Comparison of ENCODE assay signal across 8 cellular contexts in the genomic region with DNA sequence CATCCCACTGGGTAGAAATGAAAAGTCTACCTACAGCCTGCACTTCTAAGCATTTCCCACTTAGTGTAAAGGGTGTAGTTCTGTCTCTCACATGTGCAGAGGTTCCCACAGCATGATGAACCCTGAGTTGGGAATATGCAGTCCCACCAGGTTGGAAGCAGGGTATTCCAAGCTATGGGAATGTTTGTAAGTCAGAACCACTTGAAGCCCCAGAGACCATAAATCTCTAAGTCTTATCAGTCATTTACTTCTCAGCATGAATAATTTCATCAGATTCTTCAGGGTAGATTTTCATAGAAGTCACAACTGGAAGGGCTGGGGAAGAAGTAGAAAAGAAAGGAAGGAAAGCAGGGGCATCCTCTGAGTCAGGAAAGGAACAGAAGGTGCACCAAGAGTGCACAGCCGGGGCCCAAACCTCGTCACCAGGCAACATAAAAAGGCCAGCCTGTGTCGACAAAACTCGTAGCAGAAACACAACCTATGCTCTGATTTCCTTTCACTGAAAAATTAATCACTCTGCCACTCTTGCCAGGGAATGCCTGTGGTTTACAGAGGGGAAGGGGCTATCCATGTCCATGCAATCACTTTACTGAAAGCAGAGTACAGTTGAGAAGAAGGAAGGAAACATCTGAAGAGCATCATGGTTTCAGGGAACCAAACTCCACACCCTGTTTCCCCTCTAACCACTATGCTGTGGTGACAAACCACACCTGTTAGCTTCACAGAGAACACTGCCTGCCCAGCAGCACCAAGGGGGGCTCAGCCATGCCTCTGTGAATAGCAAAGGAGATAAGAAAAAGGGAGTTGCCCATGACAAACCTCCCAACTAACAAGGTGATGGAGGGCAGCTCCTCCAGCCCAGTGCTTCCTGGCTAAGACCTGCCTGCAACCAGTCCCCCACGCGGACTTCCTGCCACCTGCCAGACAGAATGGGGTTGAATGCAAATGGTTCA. TPM values are rescaled to one million over a fixed set of nuclear protein-coding genes. Genes with fewer than 3 reads are reported as not detected.
A peak's percentile ranks its signal among the peaks of the same experiment; 100 is the strongest.
DNase-seq lines count a peak whose midpoint lies in the region; ATAC-seq and TF ChIP-seq lines count a peak whose summit lies in the region.

No MANE protein-coding gene starts in this region.

- H3K79me2 ChIP-seq in Karpas-422 (ENCODE audit: low read length): no peaks in the 10 kb centered on the region

- peak; percentile 87 for ATAC-seq in HG03442 (IDR thresholded peaks at IDR 0.05; ENCODE audit: unreplicated experiment)

- H3K9me3 ChIP-seq in esophagus squamous epithelium (no peaks in the 10 kb centered on the region), Karpas-422 (ENCODE audit: low read length) (no peaks in the 10 kb centered on the region)

- TF ChIP-seq CTCF in esophagus squamous epithelium (IDR thresholded peaks at IDR 0.05): no peak

- peak overlapping the region in 3 of 4 donors; percentile 67 to 76 (median 74) for H3K27ac ChIP-seq in esophagus squamous epithelium
- no peak overlapping the region for H3K27ac ChIP-seq in Karpas-422 (ENCODE audit: low read length)

- H3K9me2 ChIP-seq in Karpas-422 (replicated peaks; ENCODE audit: insufficient read depth, low read length): no peaks in the 10 kb centered on the region

- TF ChIP-seq POLR2A in esophagus squamous epithelium (IDR thresholded peaks at IDR 0.05): no peak

- no peaks in the 10 kb centered on the region for H3K27me3 ChIP-seq in esophagus squamous epithelium
- no peaks in the 10 kb centered on the region for H3K27me3 ChIP-seq in Karpas-422 (ENCODE audit: low read length)

- no peaks in the 10 kb centered on the region for H3K36me3 ChIP-seq in esophagus squamous epithelium
- H3K36me3 ChIP-seq in Karpas-422 (ENCODE audit: insufficient read depth, low read length): no peaks in the 10 kb centered on the region

- 41 to 43% methylated on average over 4 to 6 of the region's 6 CpGs for WGBS in esophagus squamous epithelium, 2 donors

- H3K9ac ChIP-seq in Karpas-422 (ENCODE audit: low read length): no peak overlapping the region

- peak; percentile 34 to 50 (median 37) for DNase-seq in stimulated activated CD4-positive, alpha-beta T cell treated with anti-CD3 and anti-CD28 coated beads, Interleukin-12 subunit alpha, Interleukin-12 subunit beta, amount 100 ng/mL, for 48 hours (ENCODE audit: low read depth in 2 of 3, low spot score in 1 of 3)
- DNase-seq in stimulated activated CD4-positive, alpha-beta T cell treated with anti-CD3 and anti-CD28 coated beads, Interleukin-2, amount 100 ng/mL, for 48 hours: no peak
- peak; percentile 18 to 29 for DNase-seq in activated CD4-positive, alpha-beta T cell treated with anti-CD3 and anti-CD28 coated beads, Interleukin-2, amount 50 U/mL, for 24 hours (ENCODE audit: low read depth in 1 of 2, low spot score in 1 of 2)
- DNase-seq in esophagus squamous epithelium (lab: John Stamatoyannopoulos, UW): no peak
- peak; percentile 39 to 45 for DNase-seq in stimulated activated CD8-positive, alpha-beta memory T cell treated with anti-CD3 and anti-CD28 coated beads, Interleukin-7, amount 100 ng/mL, for 1 hour (ENCODE audit: low read depth in 2 of 2)
- no peak for DNase-seq in NCI-H1436 (lab: John Stamatoyannopoulos, UW)
- no peak for DNase-seq in Karpas-422

- no peaks in the 10 kb centered on the region for H4K20me1 ChIP-seq in Karpas-422 (ENCODE audit: insufficient read depth, low read depth, low read length)

- no peak overlapping the region for H3K4me2 ChIP-seq in Karpas-422 (ENCODE audit: low read depth, low read length, poor library complexity, severe bottlenecking)

- H3K4me1 ChIP-seq in esophagus squamous epithelium: peaks cover 16 to 80% (median 40%) of the 10 kb centered on the region in 3 donors
- peaks cover 7% of the 10 kb centered on the region for H3K4me1 ChIP-seq in Karpas-422 (ENCODE audit: low read length)

- intact Hi-C loops in esophagus squamous epithelium (cut with DNase I): no loop called here

- H2AFZ ChIP-seq in Karpas-422 (ENCODE audit: low read length): no peak overlapping the region

- H3K4me3 ChIP-seq in esophagus squamous epithelium: no peak overlapping the region
- H3K4me3 ChIP-seq in Karpas-422 (ENCODE audit: low read length): no peak overlapping the region

RNA-seq across cellular contexts. Expression of a gene that starts 40.5 kb away (rescaled TPM):
- 10 to 100 TPM in 3 of 4 donors, 1 to 10 TPM in 1; 8.5 to 33.8 (median 18.0) TPM for total RNA-seq in esophagus squamous epithelium
- total RNA-seq in Karpas-422 (2014; rRNA removed; shearing (Covaris generic); ENCODE audit: low replicate concordance): 0.51 and 0.82 TPM in 2 replicates

Comparison
In these comparisons a context has a peak if more than half of its experiments do, and no peak if none do; other contexts are left out.
1. DNase-seq: peak in stimulated activated CD4-positive, alpha-beta T cell treated with anti-CD3 and anti-CD28 coated beads, Interleukin-12 subunit alpha, Interleukin-12 subunit beta, amount 100 ng/mL, for 48 hours (3 of 3), activated CD4-positive, alpha-beta T cell treated with anti-CD3 and anti-CD28 coated beads, Interleukin-2, amount 50 U/mL, for 24 hours (2 of 2) and stimulated activated CD8-positive, alpha-beta memory T cell treated with anti-CD3 and anti-CD28 coated beads, Interleukin-7, amount 100 ng/mL, for 1 hour (2 of 2); none in stimulated activated CD4-positive, alpha-beta T cell treated with anti-CD3 and anti-CD28 coated beads, Interleukin-2, amount 100 ng/mL, for 48 hours (0 of 2), esophagus squamous epithelium (single experiment), NCI-H1436 (single experiment) and Karpas-422 (single experiment).